In the genomic region with DNA sequence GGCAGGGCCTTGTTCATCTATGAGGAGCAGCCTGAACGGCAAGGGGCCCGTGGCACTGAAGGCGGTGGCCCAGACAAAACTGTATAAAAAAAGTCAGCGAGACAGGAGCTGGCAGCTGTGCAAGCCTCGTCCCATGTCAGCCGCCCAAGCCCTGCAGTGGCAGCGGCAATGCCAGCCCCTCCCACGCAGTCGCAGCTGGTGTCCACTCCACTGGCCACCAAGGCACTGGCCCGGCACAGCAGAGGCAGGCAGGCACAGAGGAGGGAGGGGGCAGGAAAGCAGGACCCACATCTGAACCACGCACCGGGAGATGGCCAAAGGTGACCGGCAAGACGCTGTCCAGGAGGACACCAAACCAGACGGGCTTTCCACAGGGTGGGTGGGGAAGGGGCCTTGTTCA, we compare ENCODE assay signal across 26 cellular contexts. TPM values are rescaled to one million over a fixed set of nuclear protein-coding genes. Genes with fewer than 3 reads are reported as not detected.
DNase-seq lines count a peak whose midpoint lies in the region; ATAC-seq and TF ChIP-seq lines count a peak whose summit lies in the region.
"Had no signal": no experiment of that assay in that cellular context is flagged by ENCODE, and none has a peak within 500 bp of the region (broad histone marks: within the 10 kb centered on the region; RNA-seq: fewer than 3 reads in every experiment).

No MANE protein-coding gene starts in this region.

- H3K4me2 ChIP-seq in osteoblast (ENCODE audit: insufficient read depth, low read length): no peak overlapping the region
- H3K4me2 ChIP-seq: A549 had no signal

- peak; percentile 16 for DNase-seq in left cardiac atrium
- no peak for DNase-seq in cardiac septum (ENCODE audit: low spot score)
- DNase-seq in hippocampal formation (lab: John Stamatoyannopoulos, UW): peak; percentile 20 to 65
- peak; percentile 66 for DNase-seq in osteoblast (ENCODE audit: insufficient read length, low spot score, missing footprints)
- peak in 1 of 2 donors; percentile 75 for DNase-seq in aorta
- DNase-seq in DMS 273 (lab: John Stamatoyannopoulos, UW; ENCODE audit: unreplicated experiment): no peak
- no peak for DNase-seq in SIG-M5 treated with dmso at 0.1 percent for 504 hours (lab: John Stamatoyannopoulos, UW; ENCODE audit: unreplicated experiment)
- no peak for DNase-seq in colonic mucosa
- DNase-seq: activated CD4-positive, alpha-beta T cell treated with anti-CD3 and anti-CD28 coated beads for 4 hours; activated naive CD4-positive, alpha-beta T cell treated with anti-CD3 and anti-CD28 coated beads, Interleukin-2, amount 10 ng/mL, durations not matched to agents 7 days and 5 days; amniotic stem cell; BE2C; Caco-2; dermis blood vessel endothelial cell; IMR-90; NCI-H1105; NCI-H2029; NCI-H2227 treated with DMSO at 0.1 percent for 48 hours; NCI-H748 treated with DMSO at 0.1 percent for 48 hours; nephron progenitor cell had no signal

- H3K27ac ChIP-seq in osteoblast (ENCODE audit: low read depth, low read length) (no peak overlapping the region), aorta (ENCODE audit: low read depth in 1 of 2, low read length in 2 of 2) (no peak overlapping the region), colonic mucosa (no peak overlapping the region)
- H3K27ac ChIP-seq: A549, cardiac muscle cell, prostate gland, skin epidermis, suprapubic skin had no signal

- H3K36me3 ChIP-seq in osteoblast (ENCODE audit: insufficient read depth, low read length) (peaks cover 51% of the 10 kb centered on the region), aorta (ENCODE audit: control insufficient read depth in 1 of 2, insufficient read depth in 2 of 2, low read length in 1 of 2) (peaks cover 0 to 2% of the 10 kb centered on the region in 2 donors), colonic mucosa (peaks cover 17% of the 10 kb centered on the region)

- H2AFZ ChIP-seq in osteoblast (ENCODE audit: low read length): no peak overlapping the region

- TF ChIP-seq CTCF in osteoblast (IDR thresholded peaks at IDR 0.05; ENCODE audit: extremely low read depth, low read depth, low read length) (no peak), colonic mucosa (IDR thresholded peaks at IDR 0.05) (no peak)

- no peaks in the 10 kb centered on the region for H3K9me3 ChIP-seq in osteoblast (ENCODE audit: low read depth, low read length)
- H3K9me3 ChIP-seq in aorta (ENCODE audit: control insufficient read depth, low read length): no peaks in the 10 kb centered on the region
- H3K9me3 ChIP-seq in colonic mucosa: no peaks in the 10 kb centered on the region
- H3K9me3 ChIP-seq: A549, BE2C, Caco-2, prostate gland, suprapubic skin had no signal

- intact Hi-C loops in left cardiac atrium (cut with DNase I) (no loop called here), cardiac septum (cut with DNase I) (no loop called here), aorta (cut with DNase I) (no loop called here), colonic mucosa (cut with DNase I) (no loop called here)

- H3K4me3 ChIP-seq in osteoblast (ENCODE audit: insufficient read depth, low read length): no peak overlapping the region
- H3K4me3 ChIP-seq in aorta (ENCODE audit: low read length in 2 of 2): no peak overlapping the region
- H3K4me3 ChIP-seq in colonic mucosa: no peak overlapping the region
- H3K4me3 ChIP-seq: A549, cardiac muscle cell, prostate gland, skin epidermis, suprapubic skin had no signal

- H4K20me1 ChIP-seq in osteoblast (ENCODE audit: insufficient read depth, low read length): peaks cover 14% of the 10 kb centered on the region

- no peak for ATAC-seq in left cardiac atrium
- ATAC-seq in aorta (ENCODE audit: low FRiP score): peak; percentile 13
- ATAC-seq: A549, HCT116 had no signal

- 65 to 69% methylated on average over 15 of the region's 15 CpGs for WGBS in aorta, 2 donors

- no peak overlapping the region for H3K9ac ChIP-seq in colonic mucosa (ENCODE audit: low read depth in 2 of 2, low read length in 2 of 2)

- peaks cover 5% of the 10 kb centered on the region for H3K79me2 ChIP-seq in osteoblast (ENCODE audit: insufficient read depth, low read length)

- H3K4me1 ChIP-seq in osteoblast (ENCODE audit: insufficient read depth, low read length) (no peaks in the 10 kb centered on the region), aorta (ENCODE audit: control insufficient read depth in 1 of 2, insufficient read depth in 2 of 2, low read length in 2 of 2) (no peaks in the 10 kb centered on the region), colonic mucosa (no peaks in the 10 kb centered on the region)
- H3K4me1 ChIP-seq: A549, Caco-2, prostate gland, suprapubic skin had no signal

- no peaks in the 10 kb centered on the region for H3K27me3 ChIP-seq in osteoblast (ENCODE audit: insufficient read depth, low read length)
- no peaks in the 10 kb centered on the region for H3K27me3 ChIP-seq in aorta (ENCODE audit: control insufficient read depth in 1 of 2, insufficient read depth in 2 of 2, low read length in 1 of 2)
- H3K27me3 ChIP-seq in colonic mucosa: no peaks in the 10 kb centered on the region
- H3K27me3 ChIP-seq: BE2C, cardiac muscle cell, suprapubic skin had no signal

RNA-seq across cellular contexts. Expression of a gene that starts 15.9 kb away (rescaled TPM):
- 1 to 10 TPM; 3.2 to 3.4 TPM for total RNA-seq in left cardiac atrium
- total RNA-seq in cardiac septum: 3.2 TPM
- total RNA-seq in osteoblast: 4.0 and 4.4 TPM in 2 replicates
- total RNA-seq in aorta: 1 to 10 TPM; 2.2 to 3.5 TPM
- polyA plus RNA-seq in aorta: 1 to 10 TPM; 5.0 to 6.6 TPM
- total RNA-seq in colonic mucosa: 1 to 10 TPM; 5.0 to 9.7 TPM

RNA-seq across cellular contexts. Expression of a gene that starts 50.5 kb away (rescaled TPM):
- total RNA-seq in left cardiac atrium (10 to 100 TPM; 45.6 to 50.8 TPM), cardiac septum (73.9 TPM), osteoblast (31.2 and 33.3 TPM in 2 replicates), aorta (10 to 100 TPM; 53.2 to 57.9 TPM), colonic mucosa (10 to 100 TPM; 35.1 to 52.3 TPM)
- polyA plus RNA-seq in aorta: 10 to 100 TPM in 1 of 2 donors, 1 to 10 TPM in 1; 6.0 to 28.9 TPM

RNA-seq across cellular contexts. Expression of a gene that starts 59.0 kb away (rescaled TPM):
- total RNA-seq in left cardiac atrium (10 to 100 TPM; 82.9 to 90.2 TPM), cardiac septum (113 TPM), osteoblast (44.5 and 62.5 TPM in 2 replicates), aorta (10 to 100 TPM; 57.0 to 60.8 TPM), colonic mucosa (10 to 100 TPM; 45.0 to 83.0 TPM)
- polyA plus RNA-seq in aorta: 10 to 100 TPM; 60.6 to 61.7 TPM

Comparison
In these comparisons a context has a peak if more than half of its experiments do, and no peak if none do; other contexts are left out.
1. DNase-seq: peak in left cardiac atrium (single experiment), hippocampal formation (2 of 2) and osteoblast (single experiment); none in cardiac septum (single experiment), DMS 273 (single experiment), SIG-M5 treated with dmso at 0.1 percent for 504 hours (single experiment) and colonic mucosa (single experiment).